Comparison of ENCODE assay signal across 11 cellular contexts in genomic region chr15:43802676-43803075, GRCh38. TPM values are rescaled to one million over a fixed set of nuclear protein-coding genes. Genes with fewer than 3 reads are reported as not detected.
DNase-seq lines count a peak whose midpoint lies in the region; ATAC-seq, FAIRE-seq and TF ChIP-seq lines count a peak whose summit lies in the region.
"Not testable (repeated sequence)": the region's sequence is repeated elsewhere in the genome, so short reads cannot be mapped to it uniquely, and the experiment has no call there.
"Had no signal": no experiment of that assay in that cellular context is flagged by ENCODE, and none has a peak within 500 bp of the region (broad histone marks: within the 10 kb centered on the region; RNA-seq: fewer than 3 reads in every experiment).

No MANE protein-coding gene starts in this region.

- H4K20me1 ChIP-seq in DOHH2 (ENCODE audit: control insufficient read depth, insufficient read depth, low read depth, low read length); Karpas-422 (ENCODE audit: insufficient read depth, low read depth, low read length); K562 (replicated peaks; ENCODE audit: control insufficient read depth, insufficient read depth, low read length): not testable (repeated sequence)

- CTCF ChIA-PET in RWPE1 (lab: Yijun Ruan, JAX); K562 (lab: Yijun Ruan, JAX; ENCODE audit: low intra/inter-chr PET ratio): not testable (repeated sequence)

- intact Hi-C loops in K562 (cut with micrococcal nuclease) = not testable (repeated sequence)

- peaks cover 23% of the 10 kb centered on the region for H3K4me1 Mint-ChIP-seq in T-helper 17 cell
- H3K4me1 Mint-ChIP-seq in activated T-cell treated with anti-CD3 and anti-CD28 coated beads, Interleukin-2, amount 50 U/mL, for 24 hours (ENCODE audit: low read depth) = peaks cover 32% of the 10 kb centered on the region

- peak overlapping the region; percentile 95 for H3K4me3 ChIP-seq in DOHH2 (ENCODE audit: low read length)
- H3K4me3 ChIP-seq in Karpas-422 (ENCODE audit: low read length); K562: not testable (repeated sequence)

- peak; percentile 50; the same call in 1 of the 2 replicates for TF ChIP-seq POLR2A in K562 (conservative IDR thresholded peaks at IDR 0.05)

- in situ Hi-C loops in K562 (cut with MboI) = not testable (repeated sequence)

- peaks cover 64% of the 10 kb centered on the region for H3F3A ChIP-seq in DOHH2 (ENCODE audit: control insufficient read depth, insufficient read depth)

- TF ChIP-seq EP300 in K562 (IDR thresholded peaks at IDR 0.05; ENCODE audit: low read length) = not testable (repeated sequence)

- POLR2A ChIA-PET in RWPE1 (lab: Yijun Ruan, JAX; ENCODE audit: low non-redundant PET) = not testable (repeated sequence)
- POLR2A ChIA-PET in K562 (lab: Yijun Ruan, JAX) = interaction anchor here (1.9 to 3.7 kb wide), 3 partner anchors 12 to 24 kb away, joined by 5 to 29 read pairs (median 28); partner anchors contain the start of genes MFAP1, SERF2 and WDR76

- FAIRE-seq in K562 (lab: Jason Lieb, UNC) = not testable (repeated sequence)

- H3K27ac ChIP-seq in 22Rv1 = peak overlapping the region; percentile 98
- peak overlapping the region; percentile 99 for H3K27ac ChIP-seq in DOHH2 (ENCODE audit: low read depth, low read length)
- peak overlapping the region; percentile 34 for H3K27ac ChIP-seq in Karpas-422 (ENCODE audit: low read length)
- H3K27ac ChIP-seq in RWPE1 = peak overlapping the region; percentile 30
- H3K27ac ChIP-seq in K562 (ENCODE audit: extremely low read depth, low read depth, low read length) = not testable (repeated sequence)

- H3K4me2 ChIP-seq in DOHH2 (ENCODE audit: low read length) = peak overlapping the region; percentile 90
- not testable (repeated sequence) for H3K4me2 ChIP-seq in Karpas-422 (ENCODE audit: low read depth, low read length, poor library complexity, severe bottlenecking); K562 (ENCODE audit: insufficient read depth, low read length)

- peaks cover 11% of the 10 kb centered on the region for H3K36me3 Mint-ChIP-seq in T-helper 17 cell (ENCODE audit: low read depth)
- H3K36me3 Mint-ChIP-seq in activated T-cell treated with anti-CD3 and anti-CD28 coated beads, Interleukin-2, amount 50 U/mL, for 24 hours (ENCODE audit: low read depth) = peaks cover 97% of the 10 kb centered on the region

- H3K9me2 ChIP-seq in DOHH2 (replicated peaks; ENCODE audit: control insufficient read depth, low read length); Karpas-422 (replicated peaks; ENCODE audit: insufficient read depth, low read length): not testable (repeated sequence)

- H3K4me3 Mint-ChIP-seq in T-helper 17 cell; activated T-cell treated with anti-CD3 and anti-CD28 coated beads, Interleukin-2, amount 50 U/mL, for 24 hours: not testable (repeated sequence)

- H2AFZ ChIP-seq in Karpas-422 (ENCODE audit: low read length); K562 (ENCODE audit: low read depth, low read length): not testable (repeated sequence)

- not testable (repeated sequence) for H3K9me3 Mint-ChIP-seq in activated T-cell treated with anti-CD3 and anti-CD28 coated beads, Interleukin-2, amount 50 U/mL, for 24 hours

- peaks cover 43% of the 10 kb centered on the region for H3K79me2 ChIP-seq in DOHH2 (ENCODE audit: control insufficient read depth, low read length)
- H3K79me2 ChIP-seq in Karpas-422 (ENCODE audit: low read length) = peaks cover 18% of the 10 kb centered on the region
- peaks cover 20% of the 10 kb centered on the region for H3K79me2 ChIP-seq in K562 (ENCODE audit: control insufficient read depth, insufficient read depth, low read length)

- H3K9me1 ChIP-seq in K562 (ENCODE audit: control insufficient read depth, insufficient read depth, low read length) = not testable (repeated sequence)

- H3K27ac Mint-ChIP-seq in T-helper 17 cell = peak overlapping the region; percentile 67
- H3K27ac Mint-ChIP-seq in activated T-cell treated with anti-CD3 and anti-CD28 coated beads, Interleukin-2, amount 50 U/mL, for 24 hours = peak overlapping the region; percentile 47

- H3K9ac ChIP-seq in Karpas-422 (ENCODE audit: low read length); K562 (ENCODE audit: insufficient read depth in 1 of 2, low read depth in 2 of 2, low read length in 2 of 2): not testable (repeated sequence)

- WGBS in K562 (ENCODE audit: insufficient coverage, low coverage, missing lambda C conversion rate) = 97% methylated on average over 6 of the region's 7 CpGs

- not testable (repeated sequence) for H3K27me3 Mint-ChIP-seq in T-helper 17 cell; activated T-cell treated with anti-CD3 and anti-CD28 coated beads, Interleukin-2, amount 50 U/mL, for 24 hours

- not testable (repeated sequence) for TF ChIP-seq RAD21 in K562 (CRISPR knock-in tag; conservative IDR thresholded peaks at IDR 0.05 in 1 of 2, IDR thresholded peaks at IDR 0.05 in 1 of 2)

- not testable (repeated sequence) for TF ChIP-seq CTCF in 22Rv1 (IDR thresholded peaks at IDR 0.05); DOHH2 (IDR thresholded peaks at IDR 0.05; ENCODE audit: low read depth, low read length, poor library complexity, severe bottlenecking); RWPE1 (conservative IDR thresholded peaks at IDR 0.05; ENCODE audit: low read depth); K562 (IDR thresholded peaks at IDR 0.05 in 2 of 3, conservative IDR thresholded peaks at IDR 0.05 in 1 of 3; ENCODE audit: insufficient read depth in 2 of 3, low read depth in 1 of 3, low read length in 3 of 3)

- BruUV-seq in K562 (replicated peaks; lab: Mats Ljungman, UMichigan) = not testable (repeated sequence)

- H3K27me3 ChIP-seq in DOHH2 (ENCODE audit: control insufficient read depth, low read length); Karpas-422 (ENCODE audit: low read length); K562 (ENCODE audit: control insufficient read depth in 2 of 2, insufficient read depth in 2 of 2, low read length in 2 of 2): not testable (repeated sequence)

- H3K36me3 ChIP-seq in DOHH2 (ENCODE audit: control insufficient read depth, low read length) = peaks cover 92% of the 10 kb centered on the region
- peaks cover 39% of the 10 kb centered on the region for H3K36me3 ChIP-seq in Karpas-422 (ENCODE audit: insufficient read depth, low read length)
- peaks cover 80% of the 10 kb centered on the region for H3K36me3 ChIP-seq in K562 (ENCODE audit: control insufficient read depth, insufficient read depth, low read length)

- H3K9me3 ChIP-seq in DOHH2 (ENCODE audit: control insufficient read depth, insufficient read depth, low read length); Karpas-422 (ENCODE audit: low read length); T-helper 17 cell (ENCODE audit: control insufficient read depth, low read length, poor library complexity, severe bottlenecking); K562 (replicated peaks; ENCODE audit: control insufficient read depth, insufficient read depth, low read depth, low read length): not testable (repeated sequence)

- H3K4me1 ChIP-seq in DOHH2 (ENCODE audit: control insufficient read depth, low read length) = peaks cover 69% of the 10 kb centered on the region
- peaks cover 39% of the 10 kb centered on the region for H3K4me1 ChIP-seq in Karpas-422 (ENCODE audit: low read length)
- peaks cover 19 to 24% of the 10 kb centered on the region in 2 experiments for H3K4me1 ChIP-seq in K562 (replicated peaks in 1 of 2; ENCODE audit: control insufficient read depth in 2 of 2, insufficient read depth in 2 of 2, low read length in 2 of 2)

- not testable (repeated sequence) for ATAC-seq in T-helper 17 cell, K562

- not testable (repeated sequence) for DNase-seq in Karpas-422; RWPE1 (ENCODE audit: low spot score); T-helper 17 cell; activated T-cell treated with anti-CD3 and anti-CD28 coated beads, Interleukin-2, amount 50 U/mL, for 24 hours; K562 (ENCODE audit: extremely low read depth in 1 of 4, low spot score in 3 of 4)

RNA-seq across cellular contexts. Expression of gene HYPK, which starts 2.3 kb away (rescaled TPM):
- total RNA-seq in Karpas-422 (2014; rRNA removed; shearing (Covaris generic); ENCODE audit: low replicate concordance) = 31.1 and 32.5 TPM in 2 replicates
- 10 to 100 TPM; 15.7 to 22.8 TPM for total RNA-seq in T-helper 17 cell
- total RNA-seq in K562 (2011; cell fraction: chromatin; rRNA removed; ENCODE audit: low replicate concordance) = 43.0 and 50.8 TPM in 2 replicates
- 31.5 and 32.9 TPM in 2 replicates for total RNA-seq in K562 (2011; cell fraction: nucleolus; rRNA removed)
- total RNA-seq in K562 (2011; cell fraction: nucleoplasm; rRNA removed) = 41.6 and 66.5 TPM in 2 replicates
- total RNA-seq in K562 (2014; rRNA removed) = 21.1 and 40.6 TPM in 2 replicates
- 6.5 and 7.2 TPM in 2 replicates for total RNA-seq in K562 (2014; rRNA removed; fragmentation: Illumina TruSeq; extraction: Trizol)
- 6.0 and 9.0 TPM in 2 replicates for total RNA-seq in K562 (2015; rRNA removed; fragmentation: Illumina TruSeq; extraction: Trizol)
- total RNA-seq in K562 (2021) = 23.7 and 27.7 TPM in 2 replicates
- polyA plus RNA-seq in K562 (2011; rRNA removed) = 25.8 and 28.0 TPM in 2 replicates
- polyA plus RNA-seq in K562 (2011; cell fraction: cytosol; rRNA removed) = 1.8 and 4.5 TPM in 2 replicates
- 20.3 and 23.9 TPM in 2 replicates for polyA plus RNA-seq in K562 (2011; cell fraction: nucleus; rRNA removed)
- 3.3 and 8.7 TPM in 2 replicates for polyA plus RNA-seq in K562 (2012)
- 17.5 and 26.1 TPM in 2 replicates for polyA plus RNA-seq in K562 (2014; fragmentation: Illumina TruSeq; extraction: Trizol)
- 1 to 10 TPM; 9.6 TPM for polyA plus RNA-seq in K562 (2014; fragmentation: Nextera tagmentation; extraction: Ambion mirVana)
- polyA plus RNA-seq in K562 (2014; rRNA removed) = 22.7 and 33.9 TPM in 2 replicates
- 11.6 and 13.6 TPM in 2 replicates for polyA minus RNA-seq in K562 (2011; rRNA and poly(A)+ RNA removed)
- polyA minus RNA-seq in K562 (2011; cell fraction: cytosol; rRNA and poly(A)+ RNA removed) = 19.9 and 20.8 TPM in 2 replicates
- polyA minus RNA-seq in K562 (2011; cell fraction: nucleus; rRNA and poly(A)+ RNA removed) = 8.5 and 17.2 TPM in 2 replicates

RNA-seq across cellular contexts. Expression of gene SERINC4, which starts 2.7 kb away (rescaled TPM):
- not detected in 2 replicates for total RNA-seq in Karpas-422 (2014; rRNA removed; shearing (Covaris generic); ENCODE audit: low replicate concordance)
- total RNA-seq in T-helper 17 cell = under 1 TPM in 1 of 2 donors, not detected in 1; 0.32 TPM
- 0.83 and 1.1 TPM in 2 replicates for total RNA-seq in K562 (2011; cell fraction: chromatin; rRNA removed; ENCODE audit: low replicate concordance)
- 0.50 and 0.53 TPM in 2 replicates for total RNA-seq in K562 (2011; cell fraction: nucleolus; rRNA removed)
- 0.46 and 0.59 TPM in 2 replicates for total RNA-seq in K562 (2011; cell fraction: nucleoplasm; rRNA removed)
- total RNA-seq in K562 (2014; rRNA removed) = 0.24 TPM in 1 of 2 replicates, not detected in the other
- 0.13 TPM in 1 of 2 replicates, not detected in the other for total RNA-seq in K562 (2014; rRNA removed; fragmentation: Illumina TruSeq; extraction: Trizol)
- 0.08 and 0.14 TPM in 2 replicates for total RNA-seq in K562 (2015; rRNA removed; fragmentation: Illumina TruSeq; extraction: Trizol)
- total RNA-seq in K562 (2021) = 0.16 and 0.22 TPM in 2 replicates
- 0.18 TPM in 2 replicates for polyA plus RNA-seq in K562 (2011; rRNA removed)
- 0.07 and 0.13 TPM in 2 replicates for polyA plus RNA-seq in K562 (2011; cell fraction: cytosol; rRNA removed)
- polyA plus RNA-seq in K562 (2011; cell fraction: nucleus; rRNA removed) = 0.14 and 0.28 TPM in 2 replicates
- 0.07 TPM in 1 of 2 replicates, not detected in the other for polyA plus RNA-seq in K562 (2012)
- polyA plus RNA-seq in K562 (2014; fragmentation: Illumina TruSeq; extraction: Trizol) = 0.06 and 0.18 TPM in 2 replicates
- under 1 TPM; 0.23 to 0.48 TPM for polyA plus RNA-seq in K562 (2014; fragmentation: Nextera tagmentation; extraction: Ambion mirVana)
- polyA plus RNA-seq in K562 (2014; rRNA removed) = 0.23 and 0.86 TPM in 2 replicates
- polyA minus RNA-seq in K562 (2011; rRNA and poly(A)+ RNA removed) = 0.18 and 0.32 TPM in 2 replicates
- not detected in 2 replicates for polyA minus RNA-seq in K562 (2011; cell fraction: cytosol; rRNA and poly(A)+ RNA removed)
- 0.11 and 0.27 TPM in 2 replicates for polyA minus RNA-seq in K562 (2011; cell fraction: nucleus; rRNA and poly(A)+ RNA removed)
- total RNA-seq: A673; CD4-positive, CD25-positive, alpha-beta regulatory T cell; G401 had no signal
- polyA plus RNA-seq: AG04450 had no signal

RNA-seq across cellular contexts. Expression of gene SERF2, which starts 10.6 kb away (rescaled TPM):
- 882 and 1,084 TPM in 2 replicates for total RNA-seq in Karpas-422 (2014; rRNA removed; shearing (Covaris generic); ENCODE audit: low replicate concordance)
- total RNA-seq in T-helper 17 cell (100 to 1,000 TPM; 424 to 465 TPM), K562 (2014; rRNA removed) (504 and 539 TPM in 2 replicates), K562 (2014; rRNA removed; fragmentation: Illumina TruSeq; extraction: Trizol) (330 and 497 TPM in 2 replicates), K562 (2015; rRNA removed; fragmentation: Illumina TruSeq; extraction: Trizol) (505 and 539 TPM in 2 replicates), K562 (2021) (867 and 903 TPM in 2 replicates)
- 218 and 403 TPM in 2 replicates for total RNA-seq in K562 (2011; cell fraction: chromatin; rRNA removed; ENCODE audit: low replicate concordance)
- 324 and 335 TPM in 2 replicates for total RNA-seq in K562 (2011; cell fraction: nucleolus; rRNA removed)
- total RNA-seq in K562 (2011; cell fraction: nucleoplasm; rRNA removed) = 384 and 484 TPM in 2 replicates
- polyA plus RNA-seq in K562 (2011; rRNA removed) (829 and 915 TPM in 2 replicates), K562 (2014; fragmentation: Illumina TruSeq; extraction: Trizol) (1,117 and 1,415 TPM in 2 replicates), K562 (2014; fragmentation: Nextera tagmentation; extraction: Ambion mirVana) (1,000 to 10,000 TPM; 2,726 to 3,360 TPM), K562 (2014; rRNA removed) (1,025 and 1,310 TPM in 2 replicates)
- polyA plus RNA-seq in K562 (2011; cell fraction: cytosol; rRNA removed) = 1,193 and 1,426 TPM in 2 replicates
- polyA plus RNA-seq in K562 (2011; cell fraction: nucleus; rRNA removed) = 959 and 1,088 TPM in 2 replicates
- 922 and 1,325 TPM in 2 replicates for polyA plus RNA-seq in K562 (2012)
- 168 and 202 TPM in 2 replicates for polyA minus RNA-seq in K562 (2011; rRNA and poly(A)+ RNA removed)
- polyA minus RNA-seq in K562 (2011; cell fraction: cytosol; rRNA and poly(A)+ RNA removed) = 213 and 218 TPM in 2 replicates
- polyA minus RNA-seq in K562 (2011; cell fraction: nucleus; rRNA and poly(A)+ RNA removed) = 104 and 170 TPM in 2 replicates

RNA-seq across cellular contexts. Expression of gene MFAP1, which starts 21.8 kb away (rescaled TPM):
- 19.7 and 23.0 TPM in 2 replicates for total RNA-seq in Karpas-422 (2014; rRNA removed; shearing (Covaris generic); ENCODE audit: low replicate concordance)
- total RNA-seq in T-helper 17 cell = 10 to 100 TPM in 1 of 2 donors, 1 to 10 TPM in 1; 8.9 to 12.1 TPM
- 14.8 and 40.8 TPM in 2 replicates for total RNA-seq in K562 (2011; cell fraction: chromatin; rRNA removed; ENCODE audit: low replicate concordance)
- total RNA-seq in K562 (2011; cell fraction: nucleolus; rRNA removed) = 11.4 and 14.7 TPM in 2 replicates
- 17.6 and 18.2 TPM in 2 replicates for total RNA-seq in K562 (2011; cell fraction: nucleoplasm; rRNA removed)
- 35.9 and 44.6 TPM in 2 replicates for total RNA-seq in K562 (2014; rRNA removed)
- 64.1 and 72.5 TPM in 2 replicates for total RNA-seq in K562 (2014; rRNA removed; fragmentation: Illumina TruSeq; extraction: Trizol)
- total RNA-seq in K562 (2015; rRNA removed; fragmentation: Illumina TruSeq; extraction: Trizol) = 57.1 and 59.8 TPM in 2 replicates
- total RNA-seq in K562 (2021) = 34.3 and 37.1 TPM in 2 replicates
- 25.1 and 37.4 TPM in 2 replicates for polyA plus RNA-seq in K562 (2011; rRNA removed)
- polyA plus RNA-seq in K562 (2011; cell fraction: cytosol; rRNA removed) = 15.0 and 21.6 TPM in 2 replicates
- 10.3 and 13.6 TPM in 2 replicates for polyA plus RNA-seq in K562 (2011; cell fraction: nucleus; rRNA removed)
- polyA plus RNA-seq in K562 (2012) = 29.5 and 44.8 TPM in 2 replicates
- 57.8 and 62.8 TPM in 2 replicates for polyA plus RNA-seq in K562 (2014; fragmentation: Illumina TruSeq; extraction: Trizol)
- polyA plus RNA-seq in K562 (2014; fragmentation: Nextera tagmentation; extraction: Ambion mirVana) = 10 to 100 TPM; 34.9 to 64.0 TPM
- polyA plus RNA-seq in K562 (2014; rRNA removed) = 38.9 and 48.2 TPM in 2 replicates
- polyA minus RNA-seq in K562 (2011; rRNA and poly(A)+ RNA removed) = 58.4 and 65.1 TPM in 2 replicates
- polyA minus RNA-seq in K562 (2011; cell fraction: cytosol; rRNA and poly(A)+ RNA removed) = 11.1 and 18.8 TPM in 2 replicates
- 5.8 and 14.3 TPM in 2 replicates for polyA minus RNA-seq in K562 (2011; cell fraction: nucleus; rRNA and poly(A)+ RNA removed)

RNA-seq across cellular contexts. Expression of gene WDR76, which starts 24.1 kb away (rescaled TPM):
- total RNA-seq in Karpas-422 (2014; rRNA removed; shearing (Covaris generic); ENCODE audit: low replicate concordance) = 39.9 and 43.8 TPM in 2 replicates
- 10 to 100 TPM; 10.5 to 11.9 TPM for total RNA-seq in T-helper 17 cell
- 23.0 and 47.6 TPM in 2 replicates for total RNA-seq in K562 (2011; cell fraction: chromatin; rRNA removed; ENCODE audit: low replicate concordance)
- 10.8 and 12.1 TPM in 2 replicates for total RNA-seq in K562 (2011; cell fraction: nucleolus; rRNA removed)
- total RNA-seq in K562 (2011; cell fraction: nucleoplasm; rRNA removed) = 15.4 and 20.5 TPM in 2 replicates
- total RNA-seq in K562 (2014; rRNA removed) = 37.6 and 40.4 TPM in 2 replicates
- total RNA-seq in K562 (2014; rRNA removed; fragmentation: Illumina TruSeq; extraction: Trizol) = 69.5 and 85.1 TPM in 2 replicates
- 58.4 and 62.5 TPM in 2 replicates for total RNA-seq in K562 (2015; rRNA removed; fragmentation: Illumina TruSeq; extraction: Trizol)
- 43.7 and 46.3 TPM in 2 replicates for total RNA-seq in K562 (2021)
- 22.8 and 31.8 TPM in 2 replicates for polyA plus RNA-seq in K562 (2011; rRNA removed)
- polyA plus RNA-seq in K562 (2011; cell fraction: cytosol; rRNA removed) = 8.5 and 12.3 TPM in 2 replicates
- 9.7 and 10.2 TPM in 2 replicates for polyA plus RNA-seq in K562 (2011; cell fraction: nucleus; rRNA removed)
- polyA plus RNA-seq in K562 (2012) = 28.3 and 31.8 TPM in 2 replicates
- 47.7 and 58.6 TPM in 2 replicates for polyA plus RNA-seq in K562 (2014; fragmentation: Illumina TruSeq; extraction: Trizol)
- polyA plus RNA-seq in K562 (2014; fragmentation: Nextera tagmentation; extraction: Ambion mirVana) = 10 to 100 TPM in 1 of 2 experiments, 1 to 10 TPM in 1; 9.8 to 22.8 TPM
- polyA plus RNA-seq in K562 (2014; rRNA removed) = 37.1 and 44.4 TPM in 2 replicates
- 40.4 and 43.0 TPM in 2 replicates for polyA minus RNA-seq in K562 (2011; rRNA and poly(A)+ RNA removed)
- 16.2 and 21.7 TPM in 2 replicates for polyA minus RNA-seq in K562 (2011; cell fraction: cytosol; rRNA and poly(A)+ RNA removed)
- 7.1 and 11.0 TPM in 2 replicates for polyA minus RNA-seq in K562 (2011; cell fraction: nucleus; rRNA and poly(A)+ RNA removed)
